8 cellular contexts compared by ENCODE assay signal in the genomic region with DNA sequence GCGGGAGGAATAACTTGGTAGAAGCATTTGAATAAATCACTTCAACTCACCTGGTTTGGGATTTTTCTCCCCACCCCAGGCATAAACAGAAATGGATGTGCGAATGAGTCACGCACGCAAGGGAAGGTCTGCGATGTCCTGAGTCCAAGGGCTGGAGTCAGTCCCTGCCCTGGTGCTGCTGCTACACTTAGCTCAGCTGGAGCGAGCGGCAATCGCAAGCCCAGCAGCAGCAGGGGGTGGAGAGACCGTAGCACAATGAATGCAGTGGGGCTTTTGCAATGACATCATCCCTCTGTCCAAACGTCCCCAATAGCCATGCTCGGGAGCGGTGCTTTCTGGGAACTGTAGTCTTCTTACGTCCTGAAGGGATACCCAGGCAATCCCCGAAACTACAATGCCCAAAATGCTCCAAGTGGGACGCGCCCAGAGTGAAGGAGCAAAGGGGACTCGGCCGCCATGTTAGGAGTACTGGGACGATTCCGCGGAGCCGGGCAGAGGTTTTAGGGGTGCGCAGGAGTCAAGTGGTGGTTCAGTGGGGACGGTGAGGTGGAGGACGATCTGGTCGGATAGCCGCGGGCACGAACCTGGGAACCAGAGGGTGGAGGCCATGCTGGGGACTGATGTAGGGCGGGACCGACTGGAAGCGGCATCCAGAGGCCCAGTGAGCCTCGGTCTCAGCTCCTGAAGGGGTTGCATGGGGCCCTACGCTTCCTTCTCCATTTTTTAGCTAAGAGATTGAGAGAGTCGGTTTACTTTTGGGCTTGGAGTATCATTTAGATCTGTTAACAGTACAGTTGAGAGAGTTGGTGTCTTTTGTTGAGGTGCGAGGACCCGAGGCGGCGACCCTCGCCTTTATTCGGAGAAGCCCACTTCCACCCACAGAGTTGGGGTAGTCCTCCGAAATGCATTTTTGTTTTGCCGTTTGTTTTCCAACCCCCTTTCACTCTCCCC. TPM values are rescaled to one million over a fixed set of nuclear protein-coding genes. Genes with fewer than 3 reads are reported as not detected.
A peak's percentile ranks its signal among the peaks of the same experiment; 100 is the strongest.
DNase-seq lines count a peak whose midpoint lies in the region; ATAC-seq and TF ChIP-seq lines count a peak whose summit lies in the region.

TSS of gene RAB30 (minus strand) at position 257 of the 951 bp plus-strand sequence. CDS start 74,581 bp downstream, outside the sequence.

- H3K4me2 ChIP-seq in OCI-LY3 (ENCODE audit: low read length) = peak within 1 kb of the TSS; percentile 96

- H3K9ac ChIP-seq in OCI-LY3 (ENCODE audit: low read length) = peak within 1 kb of the TSS; percentile 95

- H3K36me3 ChIP-seq in OCI-LY3 (replicated peaks; ENCODE audit: low read depth, low read length) = peaks cover 59% of the 10 kb centered on the region
- peaks cover 4% of the 10 kb centered on the region for H3K36me3 ChIP-seq in mucosa of descending colon (ENCODE audit: low read depth)

- DNase-seq in DMS 273 treated with DMSO at 0.1 percent for 48 hours (lab: John Stamatoyannopoulos, UW) = peak; percentile 97
- DNase-seq in HuH-7.5 (ENCODE audit: low spot score) = peak; percentile 78
- DNase-seq in activated T-cell treated with anti-CD3 and anti-CD28 coated beads for 24 hours (ENCODE audit: low read depth) = peak; percentile 90
- DNase-seq in epithelial cell of proximal tubule (ENCODE audit: low read depth) = peak; percentile 98
- DNase-seq in mucosa of descending colon = peak; percentile 90 to 98 (median 96)
- peak; percentile 84 for DNase-seq in stimulated activated CD8-positive, alpha-beta memory T cell treated with anti-CD3 and anti-CD28 coated beads, Interleukin-4, amount 100 ng/mL, for 24 hours (ENCODE audit: low read depth)

- peak within 1 kb of the TSS; percentile 96 for H3K27ac ChIP-seq in OCI-LY3 (ENCODE audit: low read length)

- no peaks in the 10 kb centered on the region for H3K9me3 ChIP-seq in OCI-LY3 (ENCODE audit: insufficient read depth, low read length)
- H3K9me3 ChIP-seq in mucosa of descending colon = no peaks in the 10 kb centered on the region

- peaks cover 26% of the 10 kb centered on the region for H4K20me1 ChIP-seq in OCI-LY3 (ENCODE audit: insufficient read depth, low read length)

- H3K4me1 ChIP-seq in OCI-LY3 (ENCODE audit: low read length) (peaks cover 37% of the 10 kb centered on the region), mucosa of descending colon (ENCODE audit: low read depth) (peaks cover 14% of the 10 kb centered on the region)

- H2AFZ ChIP-seq in OCI-LY3 (ENCODE audit: low read depth, low read length) = no peak within 1 kb of the TSS

- ATAC-seq in GM21528 (IDR thresholded peaks at IDR 0.05; ENCODE audit: low FRiP score, unreplicated experiment) (peak; percentile 92), mucosa of descending colon (peak; percentile 98)

- peaks cover 93% of the 10 kb centered on the region for H3K79me2 ChIP-seq in OCI-LY3 (ENCODE audit: low read length)

- H3K27me3 ChIP-seq in OCI-LY3 (ENCODE audit: low read depth, low read length) = no peaks in the 10 kb centered on the region

- TF ChIP-seq CTCF in OCI-LY3 (IDR thresholded peaks at IDR 0.05; ENCODE audit: low read depth, low read length) = no peak
- no peak for TF ChIP-seq CTCF in epithelial cell of proximal tubule (conservative IDR thresholded peaks at IDR 0.05; ENCODE audit: low read depth, low read length)
- TF ChIP-seq CTCF in mucosa of descending colon (IDR thresholded peaks at IDR 0.05) = no peak

- intact Hi-C loops in mucosa of descending colon (cut with DNase I, micrococcal nuclease) = loop anchor here in 1 of 2 donors (10.0 kb wide), 1 partner anchor 167 kb away; the partner anchor contains the start of genes DDIAS and PRCP

- H3K4me3 ChIP-seq in OCI-LY3 (ENCODE audit: low read length) (peak within 1 kb of the TSS; percentile 89), epithelial cell of proximal tubule (ENCODE audit: low read depth, low read length) (peak within 1 kb of the TSS; percentile 87), mucosa of descending colon (peak within 1 kb of the TSS; percentile 70)

RNA-seq across cellular contexts. Expression of gene RAB30, which starts in this region (rescaled TPM):
- 2.8 and 5.3 TPM in 2 replicates for total RNA-seq in epithelial cell of proximal tubule
- 10 to 100 TPM; 16.2 to 30.7 (median 19.1) TPM for total RNA-seq in mucosa of descending colon

Comparison
In these comparisons a context has a peak if more than half of its experiments do, and no peak if none do; other contexts are left out.
1. Peak in every context shown above with its lines: DNase-seq, ATAC-seq, H3K4me3 ChIP-seq and H3K27ac ChIP-seq.